1 cellular context compared by ENCODE assay signal in the genomic region with DNA sequence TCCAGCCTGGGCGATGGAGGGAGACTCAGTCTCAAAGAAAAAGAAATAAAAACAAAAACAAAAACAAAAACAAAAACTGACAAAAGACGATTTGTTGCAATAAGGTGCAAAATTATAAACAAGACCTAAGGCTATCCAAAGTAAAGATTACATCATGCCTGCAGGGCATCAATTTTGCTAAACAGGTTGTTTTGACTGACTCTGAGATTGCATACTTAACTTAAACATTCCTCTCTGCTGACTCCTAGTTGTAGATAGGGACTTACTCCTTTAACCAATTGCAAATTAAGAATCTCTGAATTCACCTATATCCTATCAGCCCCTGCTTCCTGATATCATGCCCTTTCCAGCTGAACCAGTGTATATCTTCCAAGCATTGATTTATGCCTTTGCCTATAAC.
TF ChIP-seq lines count a peak whose summit lies in the region.

No MANE protein-coding gene starts in this region.

TF ChIP-seq in GM23338, 12 proteins besides CTCF, POLR2A, EP300 and RAD21 (continued from another document):
- TF ChIP-seq, protein P1, sequence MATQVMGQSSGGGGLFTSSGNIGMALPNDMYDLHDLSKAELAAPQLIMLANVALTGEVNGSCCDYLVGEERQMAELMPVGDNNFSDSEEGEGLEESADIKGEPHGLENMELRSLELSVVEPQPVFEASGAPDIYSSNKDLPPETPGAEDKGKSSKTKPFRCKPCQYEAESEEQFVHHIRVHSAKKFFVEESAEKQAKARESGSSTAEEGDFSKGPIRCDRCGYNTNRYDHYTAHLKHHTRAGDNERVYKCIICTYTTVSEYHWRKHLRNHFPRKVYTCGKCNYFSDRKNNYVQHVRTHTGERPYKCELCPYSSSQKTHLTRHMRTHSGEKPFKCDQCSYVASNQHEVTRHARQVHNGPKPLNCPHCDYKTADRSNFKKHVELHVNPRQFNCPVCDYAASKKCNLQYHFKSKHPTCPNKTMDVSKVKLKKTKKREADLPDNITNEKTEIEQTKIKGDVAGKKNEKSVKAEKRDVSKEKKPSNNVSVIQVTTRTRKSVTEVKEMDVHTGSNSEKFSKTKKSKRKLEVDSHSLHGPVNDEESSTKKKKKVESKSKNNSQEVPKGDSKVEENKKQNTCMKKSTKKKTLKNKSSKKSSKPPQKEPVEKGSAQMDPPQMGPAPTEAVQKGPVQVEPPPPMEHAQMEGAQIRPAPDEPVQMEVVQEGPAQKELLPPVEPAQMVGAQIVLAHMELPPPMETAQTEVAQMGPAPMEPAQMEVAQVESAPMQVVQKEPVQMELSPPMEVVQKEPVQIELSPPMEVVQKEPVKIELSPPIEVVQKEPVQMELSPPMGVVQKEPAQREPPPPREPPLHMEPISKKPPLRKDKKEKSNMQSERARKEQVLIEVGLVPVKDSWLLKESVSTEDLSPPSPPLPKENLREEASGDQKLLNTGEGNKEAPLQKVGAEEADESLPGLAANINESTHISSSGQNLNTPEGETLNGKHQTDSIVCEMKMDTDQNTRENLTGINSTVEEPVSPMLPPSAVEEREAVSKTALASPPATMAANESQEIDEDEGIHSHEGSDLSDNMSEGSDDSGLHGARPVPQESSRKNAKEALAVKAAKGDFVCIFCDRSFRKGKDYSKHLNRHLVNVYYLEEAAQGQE (IDR thresholded peaks at IDR 0.05; ENCODE audit: unreplicated experiment), result no peak
TF ChIP-seq in GM23338: peak in this region for 0.
